18 cellular contexts compared by ENCODE assay signal in the genomic region with DNA sequence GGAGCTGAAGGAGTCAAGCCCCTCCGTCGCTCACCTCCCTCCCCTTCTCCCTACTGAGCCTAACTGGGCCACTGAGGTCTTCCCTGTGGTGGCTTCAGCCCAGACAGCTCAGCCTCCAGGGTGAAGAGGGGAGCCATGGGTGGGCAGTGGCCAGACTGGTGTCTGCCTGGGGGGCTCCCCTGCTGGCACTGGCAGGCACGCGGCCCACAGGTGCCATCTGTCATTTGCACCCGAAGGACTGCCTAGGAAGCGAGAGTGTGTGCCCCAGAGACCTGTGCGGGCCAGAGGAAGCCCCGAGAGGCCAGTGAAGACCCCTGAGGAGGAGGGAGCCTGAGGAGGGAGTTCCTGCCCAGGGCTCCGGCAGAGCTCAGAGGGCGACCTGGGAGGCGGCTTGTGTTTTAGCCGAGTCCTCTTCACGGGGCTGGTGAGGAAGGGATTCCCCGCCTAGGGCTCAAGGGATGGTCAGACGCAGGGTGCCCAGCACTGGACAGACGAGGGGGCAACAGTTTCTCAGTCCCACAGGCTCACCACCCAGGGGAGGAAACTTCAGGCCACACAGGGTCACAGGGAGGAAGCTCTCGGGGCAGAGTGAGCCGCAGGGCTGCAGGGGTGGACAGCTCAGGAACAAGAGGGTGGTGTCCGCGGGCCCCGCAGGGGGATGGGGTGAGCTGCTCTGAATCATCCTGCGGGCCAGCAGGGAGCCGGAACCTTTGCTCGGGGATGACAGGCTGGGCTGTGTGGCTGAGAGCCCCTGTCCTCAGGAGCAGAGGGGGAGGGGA.
A peak's percentile ranks its signal among the peaks of the same experiment; 100 is the strongest.
DNase-seq lines count a peak whose midpoint lies in the region; ATAC-seq and TF ChIP-seq lines count a peak whose summit lies in the region.
"Had no signal": no experiment of that assay in that cellular context is flagged by ENCODE, and none has a peak within 500 bp of the region (broad histone marks: within the 10 kb centered on the region; RNA-seq: fewer than 3 reads in every experiment).

No MANE protein-coding gene starts in this region.

- TF ChIP-seq CTCF in CD14-positive monocyte (IDR thresholded peaks at IDR 0.05): no peak
- no peak for TF ChIP-seq CTCF in H9 (conservative IDR thresholded peaks at IDR 0.05)
- no peak for TF ChIP-seq CTCF in endodermal cell (conservative IDR thresholded peaks at IDR 0.05)

- H3K14ac ChIP-seq in H9 (ENCODE audit: insufficient read depth, low read length) (no peak overlapping the region; the same call in 1 of the 2 replicates), neuronal stem cell (ENCODE audit: low read length) (peak overlapping the region; percentile 82)

- H2BK15ac ChIP-seq in H9 (ENCODE audit: low read depth, low read length): no peak overlapping the region
- peak overlapping the region; percentile 63 for H2BK15ac ChIP-seq in neuronal stem cell (ENCODE audit: low read length)

- no peak overlapping the region for H4K5ac ChIP-seq in H9 (ENCODE audit: insufficient read length, low read depth, low read length)

- no peak overlapping the region for H4K91ac ChIP-seq in H9 (ENCODE audit: insufficient read length, low read depth, low read length)
- H4K91ac ChIP-seq in neuronal stem cell (ENCODE audit: low read depth, low read length, poor library complexity): no peak overlapping the region

- H3T11ph ChIP-seq in H9 (ENCODE audit: low read length): no peak overlapping the region

- H2BK120ac ChIP-seq in H9 (ENCODE audit: low read depth, low read length, poor library complexity, severe bottlenecking) (no peak overlapping the region), neuronal stem cell (ENCODE audit: low read depth, low read length) (no peak overlapping the region)

- no peak overlapping the region for H2BK5ac ChIP-seq in H9 (ENCODE audit: insufficient read length, low read length)
- no peak overlapping the region for H2BK5ac ChIP-seq in neuronal stem cell (ENCODE audit: low read length)

- no peak overlapping the region for H2BK12ac ChIP-seq in H9 (ENCODE audit: insufficient read length, low read depth, low read length)
- H2BK12ac ChIP-seq in neuronal stem cell (ENCODE audit: low read length): peak overlapping the region; percentile 24

- no peak overlapping the region for H4K8ac ChIP-seq in H9 (replicated peaks; ENCODE audit: insufficient read length, low read depth, low read length)
- H4K8ac ChIP-seq in neuronal stem cell (ENCODE audit: low read depth, low read length): no peak overlapping the region

- no peak overlapping the region for H3K4me3 ChIP-seq in endodermal cell (ENCODE audit: low read length)
- peak overlapping the region in 1 of 2 donors; percentile 9 for H3K4me3 ChIP-seq in neuronal stem cell (ENCODE audit: low read length in 2 of 2)
- H3K4me3 ChIP-seq: adrenal gland, esophagus muscularis mucosa had no signal

- no peaks in the 10 kb centered on the region for H3K23me2 ChIP-seq in H9 (ENCODE audit: insufficient read length, low read depth, low read length, poor library complexity, severe bottlenecking)

- H3K23ac ChIP-seq in H9 (ENCODE audit: insufficient read length, low read depth, low read length): no peak overlapping the region
- peak overlapping the region; percentile 17 for H3K23ac ChIP-seq in neuronal stem cell (ENCODE audit: low read depth, low read length, poor library complexity)

- H3K9me3 ChIP-seq in H9 (ENCODE audit: control insufficient read depth, low read depth, low read length): no peaks in the 10 kb centered on the region
- H3K9me3 ChIP-seq in endodermal cell (ENCODE audit: control insufficient read depth, low read length): no peaks in the 10 kb centered on the region
- H3K9me3 ChIP-seq in neuronal stem cell (replicated peaks in 1 of 2; ENCODE audit: control insufficient read depth in 2 of 2, insufficient read depth in 1 of 2, low read depth in 1 of 2, low read length in 2 of 2): no peaks in the 10 kb centered on the region
- H3K9me3 ChIP-seq: adrenal gland, esophagus muscularis mucosa had no signal

- peaks cover 0 to 3% (median 0%) of the 10 kb centered on the region in 7 donors for H3K9me3 Mint-ChIP-seq in CD14-positive monocyte
- H3K9me3 Mint-ChIP-seq in H9: peaks cover 0 to 3% of the 10 kb centered on the region in 2 experiments; a peak in 3 of 5 replicates
- no peaks in the 10 kb centered on the region for H3K9me3 Mint-ChIP-seq in endodermal cell
- H3K9me3 Mint-ChIP-seq: activated T-helper 17 cell treated with anti-CD3 and anti-CD28 coated beads, Interleukin-2, amount 50 U/mL, for 72 hours had no signal

- H3K4me1 ChIP-seq in H9 (ENCODE audit: insufficient read depth, low read length) (no peaks in the 10 kb centered on the region), endodermal cell (ENCODE audit: control insufficient read depth, insufficient read depth, low read length) (no peaks in the 10 kb centered on the region), neuronal stem cell (ENCODE audit: control insufficient read depth in 2 of 2, insufficient read depth in 1 of 2, low read depth in 1 of 2, low read length in 2 of 2) (peaks cover 6 to 7% of the 10 kb centered on the region in 2 donors)
- H3K4me1 ChIP-seq: adrenal gland, parathyroid adenoma had no signal

- no peak overlapping the region for H2AK5ac ChIP-seq in H9 (ENCODE audit: insufficient read length, low read length)
- H2AK5ac ChIP-seq in neuronal stem cell (ENCODE audit: low read depth, low read length): peak overlapping the region; percentile 68

- peaks cover 6 to 7% (median 6%) of the 10 kb centered on the region in 3 donors for H3K27me3 Mint-ChIP-seq in CD14-positive monocyte (ENCODE audit: low read depth in 3 of 3)
- H3K27me3 Mint-ChIP-seq in H9 (ENCODE audit: low read depth): no peaks in the 10 kb centered on the region; the same call in 1 of the 2 replicates
- no peaks in the 10 kb centered on the region for H3K27me3 Mint-ChIP-seq in endodermal cell (ENCODE audit: insufficient read depth)
- H3K27me3 Mint-ChIP-seq: activated B cell treated with CpG ODN at 0.5 μM for 24 hours; activated T-helper 17 cell treated with anti-CD3 and anti-CD28 coated beads, Interleukin-2, amount 50 U/mL, for 72 hours had no signal

- no peaks in the 10 kb centered on the region for H3K4me1 Mint-ChIP-seq in CD14-positive monocyte
- H3K4me1 Mint-ChIP-seq in H9: peaks cover 16 to 21% of the 10 kb centered on the region in 2 experiments
- H3K4me1 Mint-ChIP-seq in endodermal cell: peaks cover 26% of the 10 kb centered on the region
- H3K4me1 Mint-ChIP-seq: activated B cell treated with CpG ODN at 0.5 μM for 24 hours; activated T-helper 17 cell treated with anti-CD3 and anti-CD28 coated beads, Interleukin-2, amount 50 U/mL, for 72 hours; T-helper 17 cell had no signal

- intact Hi-C loops in CD14-positive monocyte (cut with micrococcal nuclease): no loop called here

- H3K27ac Mint-ChIP-seq in CD14-positive monocyte: no peak overlapping the region
- no peak overlapping the region for H3K27ac Mint-ChIP-seq in H9
- H3K27ac Mint-ChIP-seq in endodermal cell: no peak overlapping the region
- H3K27ac Mint-ChIP-seq: activated B cell treated with CpG ODN at 0.5 μM for 24 hours; activated T-helper 17 cell treated with anti-CD3 and anti-CD28 coated beads, Interleukin-2, amount 50 U/mL, for 72 hours; T-helper 17 cell had no signal

- no peaks in the 10 kb centered on the region for H3K36me3 Mint-ChIP-seq in CD14-positive monocyte
- H3K36me3 Mint-ChIP-seq in H9 (ENCODE audit: insufficient read depth in 1 of 3, low read depth in 3 of 3): no peaks in the 10 kb centered on the region
- no peaks in the 10 kb centered on the region for H3K36me3 Mint-ChIP-seq in endodermal cell (ENCODE audit: low read depth)

- no peak overlapping the region for H3K4ac ChIP-seq in H9 (ENCODE audit: low read depth, low read length)
- no peak overlapping the region for H3K4ac ChIP-seq in neuronal stem cell (ENCODE audit: low read length)

- H3K27ac ChIP-seq in H9 (ENCODE audit: insufficient read length, low read depth, low read length) (no peak overlapping the region), endodermal cell (ENCODE audit: low read depth, low read length) (no peak overlapping the region), neuronal stem cell (replicated peaks; ENCODE audit: low read length) (no peak overlapping the region)
- H3K27ac ChIP-seq: adrenal gland, esophagus muscularis mucosa, parathyroid adenoma had no signal

- DNase-seq in CD14-positive monocyte (ENCODE audit: low spot score): peak; percentile 31
- peak; percentile 58 for DNase-seq in H9
- DNase-seq in endodermal cell: peak; percentile 78
- no peak for DNase-seq in neuronal stem cell (ENCODE audit: low spot score)
- DNase-seq in NCI-H1417 (lab: John Stamatoyannopoulos, UW): no peak
- DNase-seq in pons (ENCODE audit: low spot score): no peak
- DNase-seq: activated B cell treated with CpG ODN at 0.5 μM for 24 hours; GDM1; MV-4-11; SIG-M5; stimulated activated CD8-positive, alpha-beta memory T cell treated with anti-CD3 and anti-CD28 coated beads, Interleukin-4, amount 100 ng/mL, for 48 hours; T-helper 17 cell had no signal

- no peak overlapping the region for H3K56ac ChIP-seq in H9 (ENCODE audit: insufficient read length, low read depth, low read length)

- WGBS in H9 (ENCODE audit: extremely low coverage, insufficient read length, low lambda C conversion rate): no CpG with 5 or more reads among the region's 24 CpGs
- 68 to 74% methylated on average over 9 to 24 of the region's 24 CpGs for WGBS in endodermal cell (ENCODE audit: insufficient coverage in 1 of 2, insufficient read length in 1 of 2), 2 experiments
- WGBS in neuronal stem cell (ENCODE audit: extremely low coverage in 2 of 2, insufficient read length in 2 of 2, insufficient replicate concordance in 1 of 2), 2 donors: no CpG with 5 or more reads among the region's 24 CpGs

- no peak overlapping the region for H3K18ac ChIP-seq in H9 (ENCODE audit: insufficient read length, low read depth, low read length)
- peak overlapping the region; percentile 90 for H3K18ac ChIP-seq in neuronal stem cell (ENCODE audit: low read length)

- no peak overlapping the region for H3K9ac ChIP-seq in H9 (ENCODE audit: extremely low read depth, insufficient read length, low read length)
- no peak overlapping the region for H3K9ac ChIP-seq in endodermal cell (ENCODE audit: extremely low read depth, low read length, poor library complexity, severe bottlenecking)
- no peak overlapping the region for H3K9ac ChIP-seq in neuronal stem cell (ENCODE audit: low read depth, low read length, poor library complexity)
- H3K9ac ChIP-seq: parathyroid adenoma had no signal

- no peak overlapping the region for H2AFZ ChIP-seq in H9 (ENCODE audit: low read length)
- peak overlapping the region; percentile 12 for H2AFZ ChIP-seq in neuronal stem cell (ENCODE audit: low read length)
- H2AFZ ChIP-seq: parathyroid adenoma had no signal

- H3K36me3 ChIP-seq in endodermal cell (ENCODE audit: control insufficient read depth, insufficient read depth, low read length) (no peaks in the 10 kb centered on the region), neuronal stem cell (replicated peaks in 1 of 2; ENCODE audit: control insufficient read depth in 2 of 2, insufficient read depth in 2 of 2, low read length in 2 of 2) (no peaks in the 10 kb centered on the region)
- H3K36me3 ChIP-seq: adrenal gland, esophagus muscularis mucosa had no signal

- H3K4me2 ChIP-seq in H9 (ENCODE audit: insufficient read depth, insufficient read length, low read length) (no peak overlapping the region), neuronal stem cell (ENCODE audit: insufficient read depth, low read length, poor library complexity, severe bottlenecking) (peak overlapping the region; percentile 25)

- no peak overlapping the region for H2BK20ac ChIP-seq in H9 (ENCODE audit: low read depth, low read length, poor library complexity, severe bottlenecking)

- ATAC-seq in GM21529 (IDR thresholded peaks at IDR 0.05; ENCODE audit: unreplicated experiment) (no peak), GM18498 (IDR thresholded peaks at IDR 0.05; ENCODE audit: unreplicated experiment) (no peak)
- ATAC-seq: activated T-helper 17 cell treated with anti-CD3 and anti-CD28 coated beads, Interleukin-2, amount 50 U/mL, for 72 hours; T-helper 17 cell had no signal

- H3K79me1 ChIP-seq in H9 (ENCODE audit: insufficient read depth, low read depth, low read length, poor library complexity, severe bottlenecking) (no peaks in the 10 kb centered on the region), neuronal stem cell (ENCODE audit: low read depth, low read length) (no peaks in the 10 kb centered on the region)

- H3K79me2 ChIP-seq in H9 (ENCODE audit: insufficient read depth, low read length): no peaks in the 10 kb centered on the region
- H3K79me2 ChIP-seq: parathyroid adenoma had no signal

- no peaks in the 10 kb centered on the region for H4K20me1 ChIP-seq in H9 (ENCODE audit: control insufficient read depth, insufficient read depth, insufficient read length)

- H3K4me3 Mint-ChIP-seq in CD14-positive monocyte (no peak overlapping the region), H9 (no peak overlapping the region), endodermal cell (no peak overlapping the region)
- H3K4me3 Mint-ChIP-seq: activated B cell treated with CpG ODN at 0.5 μM for 24 hours; activated T-helper 17 cell treated with anti-CD3 and anti-CD28 coated beads, Interleukin-2, amount 50 U/mL, for 72 hours; T-helper 17 cell had no signal

- H3K27me3 ChIP-seq in H9 (ENCODE audit: insufficient read depth, low read length) (no peaks in the 10 kb centered on the region), endodermal cell (ENCODE audit: control insufficient read depth, insufficient read depth, low read length, poor library complexity, severe bottlenecking) (no peaks in the 10 kb centered on the region), neuronal stem cell (ENCODE audit: control insufficient read depth in 3 of 3, insufficient read depth in 3 of 3, low read depth in 1 of 3, low read length in 3 of 3) (peaks cover 0 to 4% (median 0%) of the 10 kb centered on the region in 3 experiments)
- H3K27me3 ChIP-seq: adrenal gland had no signal

Comparison
In these comparisons a context has a peak if more than half of its experiments do, and no peak if none do; other contexts are left out.
1. DNase-seq: peak in CD14-positive monocyte (single experiment), H9 (single experiment) and endodermal cell (single experiment); none in neuronal stem cell (single experiment), NCI-H1417 (0 of 3) and pons (single experiment).